In the genomic region with DNA sequence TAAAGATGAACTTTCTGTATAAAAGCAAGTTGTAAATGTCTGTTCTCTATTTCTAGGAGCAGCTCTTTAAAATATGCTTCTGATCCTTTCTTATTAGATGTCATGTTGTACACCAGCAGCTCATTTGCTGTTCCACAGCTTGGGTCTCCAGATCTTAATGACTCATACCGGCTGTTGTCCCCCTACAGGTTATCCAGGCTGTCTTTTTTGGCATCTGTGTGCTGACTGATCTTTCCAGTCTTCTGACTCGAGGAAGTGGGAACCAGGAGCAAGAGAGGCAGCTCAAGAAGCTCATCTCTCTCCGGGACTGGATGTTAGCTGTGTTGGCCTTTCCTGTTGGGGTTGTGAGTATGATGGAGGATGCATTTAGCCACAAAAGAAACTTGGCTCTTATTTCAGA, we compare ENCODE assay signal across 21 cellular contexts.
DNase-seq lines count a peak whose midpoint lies in the region; ATAC-seq and FAIRE-seq lines count a peak whose summit lies in the region.
"Had no signal": no experiment of that assay in that cellular context is flagged by ENCODE, and none has a peak within 500 bp of the region (broad histone marks: within the 10 kb centered on the region; RNA-seq: fewer than 3 reads in every experiment).

No MANE protein-coding gene starts in this region.

- no peak overlapping the region for H3K4me3 ChIP-seq in naive thymus-derived CD4-positive, alpha-beta T cell (ENCODE audit: low read length)
- H3K4me3 ChIP-seq: heart right ventricle, lung, pancreas, vagina had no signal

- no peaks in the 10 kb centered on the region for H3K36me3 ChIP-seq in naive thymus-derived CD4-positive, alpha-beta T cell (ENCODE audit: control insufficient read depth in 2 of 3, insufficient read depth in 3 of 3, low read length in 3 of 3)
- H3K36me3 ChIP-seq: pancreas, vagina had no signal

- H3K4me3 Mint-ChIP-seq in activated T-cell treated with anti-CD3 and anti-CD28 coated beads, Interleukin-2, amount 50 U/mL, for 24 hours = peak overlapping the region; percentile 35
- no peak overlapping the region for H3K4me3 Mint-ChIP-seq in activated T-cell treated with anti-CD3 and anti-CD28 coated beads, Interleukin-2, amount 50 U/mL, for 4 hours
- peak overlapping the region; percentile 41 for H3K4me3 Mint-ChIP-seq in activated naive CD8-positive, alpha-beta T cell treated with anti-CD3 and anti-CD28 coated beads for 36 hours
- peak overlapping the region in 8 of 10 donors; percentile 5 to 30 (median 14) for H3K4me3 Mint-ChIP-seq in naive thymus-derived CD4-positive, alpha-beta T cell
- H3K4me3 Mint-ChIP-seq: IgD-negative memory B cell had no signal

- CTCF ChIA-PET in naive thymus-derived CD4-positive, alpha-beta T cell (lab: Charles Lee) = no interaction called here

- peaks cover 51% of the 10 kb centered on the region for H3K4me1 Mint-ChIP-seq in activated T-cell treated with anti-CD3 and anti-CD28 coated beads, Interleukin-2, amount 50 U/mL, for 24 hours (ENCODE audit: low read depth)
- peaks cover 39% of the 10 kb centered on the region for H3K4me1 Mint-ChIP-seq in activated T-cell treated with anti-CD3 and anti-CD28 coated beads, Interleukin-2, amount 50 U/mL, for 4 hours (ENCODE audit: low read depth)
- H3K4me1 Mint-ChIP-seq in activated naive CD8-positive, alpha-beta T cell treated with anti-CD3 and anti-CD28 coated beads for 36 hours = peaks cover 48% of the 10 kb centered on the region
- H3K4me1 Mint-ChIP-seq in naive thymus-derived CD4-positive, alpha-beta T cell = peaks cover 3 to 36% (median 28%) of the 10 kb centered on the region in 7 donors
- H3K4me1 Mint-ChIP-seq: IgD-negative memory B cell had no signal

- intact Hi-C loops in naive thymus-derived CD4-positive, alpha-beta T cell (cut with micrococcal nuclease) = loop anchor here in 1 of 2 donors (2.0 kb wide), 1 partner anchor 38 kb away; no protein-coding TSS in a partner anchor

- peaks cover 0 to 14% of the 10 kb centered on the region in 2 donors for H3K4me1 ChIP-seq in naive thymus-derived CD4-positive, alpha-beta T cell (ENCODE audit: control insufficient read depth in 2 of 2, insufficient read depth in 2 of 2, low read length in 2 of 2)
- H3K4me1 ChIP-seq: pancreas, vagina had no signal

- no peak for ATAC-seq in activated T-cell treated with anti-CD3 and anti-CD28 coated beads, Interleukin-2, amount 50 U/mL, for 4 hours
- no peak for ATAC-seq in naive thymus-derived CD4-positive, alpha-beta T cell
- ATAC-seq in HG02798 (IDR thresholded peaks at IDR 0.05; ENCODE audit: poor library complexity, unreplicated experiment) = no peak
- ATAC-seq: HCT116, heart right ventricle, pancreas, Right ventricle myocardium inferior had no signal

- H3K27me3 Mint-ChIP-seq in activated T-cell treated with anti-CD3 and anti-CD28 coated beads, Interleukin-2, amount 50 U/mL, for 24 hours = no peaks in the 10 kb centered on the region
- H3K27me3 Mint-ChIP-seq in activated T-cell treated with anti-CD3 and anti-CD28 coated beads, Interleukin-2, amount 50 U/mL, for 4 hours (ENCODE audit: low read depth) = no peaks in the 10 kb centered on the region
- no peaks in the 10 kb centered on the region for H3K27me3 Mint-ChIP-seq in activated naive CD8-positive, alpha-beta T cell treated with anti-CD3 and anti-CD28 coated beads for 36 hours
- H3K27me3 Mint-ChIP-seq in naive thymus-derived CD4-positive, alpha-beta T cell = no peaks in the 10 kb centered on the region
- H3K27me3 Mint-ChIP-seq: IgD-negative memory B cell had no signal

- no peak overlapping the region for H3K27ac ChIP-seq in naive thymus-derived CD4-positive, alpha-beta T cell (ENCODE audit: low read depth, low read length)
- H3K27ac ChIP-seq: heart right ventricle, pancreas, vagina, VCaP had no signal

- POLR2A ChIA-PET in naive thymus-derived CD4-positive, alpha-beta T cell (lab: Charles Lee) = no interaction called here

- no peak for DNase-seq in activated T-cell treated with anti-CD3 and anti-CD28 coated beads, Interleukin-2, amount 50 U/mL, for 24 hours
- DNase-seq in activated T-cell treated with anti-CD3 and anti-CD28 coated beads, Interleukin-2, amount 50 U/mL, for 4 hours = no peak
- DNase-seq in GM19239 (ENCODE audit: insufficient read length, low spot score) (no peak), NCI-H1092 treated with DMSO at 0.1 percent for 48 hours (lab: John Stamatoyannopoulos, UW) (no peak), NCI-H82 treated with DMSO at 0.1 percent for 48 hours (lab: John Stamatoyannopoulos, UW; ENCODE audit: unreplicated experiment) (no peak)
- DNase-seq in activated naive CD8-positive, alpha-beta T cell treated with anti-CD3 and anti-CD28 coated beads for 36 hours = no peak
- DNase-seq in naive thymus-derived CD4-positive, alpha-beta T cell = no peak
- DNase-seq: GDM1, heart right ventricle, MV-4-11, NCI-H2029 treated with DMSO at 0.1 percent for 48 hours, NCI-H524 treated with DMSO at 0.1 percent for 48 hours, pancreas had no signal

- peaks cover 56% of the 10 kb centered on the region for H3K36me3 Mint-ChIP-seq in activated T-cell treated with anti-CD3 and anti-CD28 coated beads, Interleukin-2, amount 50 U/mL, for 24 hours (ENCODE audit: low read depth)
- H3K36me3 Mint-ChIP-seq in activated T-cell treated with anti-CD3 and anti-CD28 coated beads, Interleukin-2, amount 50 U/mL, for 4 hours (ENCODE audit: insufficient read depth) = peaks cover 29% of the 10 kb centered on the region
- peaks cover 60% of the 10 kb centered on the region for H3K36me3 Mint-ChIP-seq in activated naive CD8-positive, alpha-beta T cell treated with anti-CD3 and anti-CD28 coated beads for 36 hours
- H3K36me3 Mint-ChIP-seq in naive thymus-derived CD4-positive, alpha-beta T cell = peaks cover 12 to 49% (median 37%) of the 10 kb centered on the region in 5 donors

- FAIRE-seq in GM19239 (lab: Jason Lieb, UNC) = peak; percentile 8
- FAIRE-seq: keratinocyte, pancreas had no signal

- peaks cover 52% of the 10 kb centered on the region for H3K9me3 Mint-ChIP-seq in activated T-cell treated with anti-CD3 and anti-CD28 coated beads, Interleukin-2, amount 50 U/mL, for 24 hours
- H3K9me3 Mint-ChIP-seq in activated T-cell treated with anti-CD3 and anti-CD28 coated beads, Interleukin-2, amount 50 U/mL, for 4 hours = peaks cover 24% of the 10 kb centered on the region
- H3K9me3 Mint-ChIP-seq in activated naive CD8-positive, alpha-beta T cell treated with anti-CD3 and anti-CD28 coated beads for 36 hours = peaks cover 52% of the 10 kb centered on the region
- peaks cover 0 to 24% (median 4%) of the 10 kb centered on the region in 11 donors for H3K9me3 Mint-ChIP-seq in naive thymus-derived CD4-positive, alpha-beta T cell

- no peaks in the 10 kb centered on the region for H3K27me3 ChIP-seq in naive thymus-derived CD4-positive, alpha-beta T cell (ENCODE audit: control insufficient read depth in 2 of 2, insufficient read depth in 2 of 2, low read length in 2 of 2)
- H3K27me3 ChIP-seq: heart right ventricle, pancreas, vagina had no signal

- H3K9me3 ChIP-seq in naive thymus-derived CD4-positive, alpha-beta T cell (ENCODE audit: control insufficient read depth in 2 of 3, low read length in 3 of 3) = no peaks in the 10 kb centered on the region
- H3K9me3 ChIP-seq: pancreas, vagina had no signal

- H3K27ac Mint-ChIP-seq in activated T-cell treated with anti-CD3 and anti-CD28 coated beads, Interleukin-2, amount 50 U/mL, for 24 hours = peak overlapping the region; percentile 85
- peak overlapping the region; percentile 88 for H3K27ac Mint-ChIP-seq in activated naive CD8-positive, alpha-beta T cell treated with anti-CD3 and anti-CD28 coated beads for 36 hours
- peak overlapping the region in 8 of 9 donors; percentile 7 to 83 (median 60) for H3K27ac Mint-ChIP-seq in naive thymus-derived CD4-positive, alpha-beta T cell
- H3K27ac Mint-ChIP-seq: IgD-negative memory B cell had no signal
